ENCODE assay signal across 19 cellular contexts in the genomic region with DNA sequence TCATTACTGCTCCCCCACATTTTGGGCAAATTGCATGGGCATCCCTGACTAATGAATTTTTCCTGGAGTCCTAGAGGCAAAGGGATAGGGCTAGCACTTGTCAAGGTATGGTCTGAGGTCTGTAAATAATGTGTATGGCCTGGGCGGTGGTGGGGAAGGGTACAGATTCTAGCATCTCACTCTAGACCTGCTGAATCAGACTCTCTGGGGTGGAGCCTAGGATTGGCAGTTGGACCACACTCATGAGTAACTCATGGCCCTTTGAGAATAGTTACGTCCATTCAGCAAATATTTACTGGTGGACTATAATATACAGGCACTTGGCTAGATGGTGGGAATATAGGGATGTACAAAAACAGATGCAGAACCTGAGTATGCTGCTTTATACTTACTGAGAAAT.
"Had no signal": no experiment of that assay in that cellular context is flagged by ENCODE, and none has a peak within 500 bp of the region (broad histone marks: within the 10 kb centered on the region; RNA-seq: fewer than 3 reads in every experiment).

No MANE protein-coding gene starts in this region.

- H3K27me3 ChIP-seq: gastroesophageal sphincter, pancreas, sigmoid colon, stomach, uterus had no signal

- H3K4me3 Mint-ChIP-seq: naive B cell, nephron had no signal

- H3K27ac Mint-ChIP-seq: nephron, progenitor cell of endocrine pancreas had no signal

- H3K36me3 ChIP-seq: gastroesophageal sphincter, pancreas, sigmoid colon, stomach, uterus had no signal

- H3K27me3 Mint-ChIP-seq: naive B cell had no signal

- H3K36me3 Mint-ChIP-seq: naive B cell had no signal

- DNase-seq: cortex of kidney; dorsolateral prefrontal cortex; effector CD8-positive, alpha-beta T cell; glutamatergic neuron; mesendoderm; naive B cell; occipital lobe; pancreas; sigmoid colon; small intestine; stimulated activated CD4-positive, alpha-beta T cell treated with anti-CD3 and anti-CD28 coated beads, Interleukin-12 subunit alpha, Interleukin-12 subunit beta, amount 100 ng/mL, for 4 hours; stimulated activated naive CD4-positive, alpha-beta T cell; stomach; trophoblast cell; uterus had no signal

- H3K4me1 ChIP-seq: pancreas, uterus had no signal

- H3K9me3 ChIP-seq: gastroesophageal sphincter, pancreas, sigmoid colon, stomach, uterus had no signal

- H3K4me3 ChIP-seq: dorsolateral prefrontal cortex, gastroesophageal sphincter, pancreas, sigmoid colon, stomach, uterus had no signal

- H3K27ac ChIP-seq: gastroesophageal sphincter, pancreas, sigmoid colon, stomach, uterus had no signal

- FAIRE-seq: keratinocyte, pancreas, small intestine had no signal

- H3K9me3 Mint-ChIP-seq: naive B cell, nephron had no signal

- ATAC-seq: gastroesophageal sphincter, pancreas had no signal
